Comparison of ENCODE assay signal across 13 cellular contexts in genomic region chr9:89522979-89523305, GRCh38. TPM values are rescaled to one million over a fixed set of nuclear protein-coding genes. Genes with fewer than 3 reads are reported as not detected.
DNase-seq lines count a peak whose midpoint lies in the region; ATAC-seq and TF ChIP-seq lines count a peak whose summit lies in the region.
"Had no signal": no experiment of that assay in that cellular context is flagged by ENCODE, and none has a peak within 500 bp of the region (broad histone marks: within the 10 kb centered on the region; RNA-seq: fewer than 3 reads in every experiment).

No MANE protein-coding gene starts in this region.

- TF ChIP-seq POLR2A in GM18505 (IDR thresholded peaks at IDR 0.05; ENCODE audit: borderline replicate concordance, extremely low read depth, insufficient read depth, insufficient read length) = no peak

- H3K9me2 ChIP-seq in SU-DHL-6 (replicated peaks; ENCODE audit: insufficient read depth, low read length) = no peaks in the 10 kb centered on the region

- H3K27me3 ChIP-seq in SU-DHL-6 (ENCODE audit: low read length) = no peaks in the 10 kb centered on the region
- H3K27me3 ChIP-seq: suprapubic skin had no signal

- H3K27ac ChIP-seq in SU-DHL-6 (ENCODE audit: low read depth, low read length) = no peak overlapping the region
- H3K27ac ChIP-seq: suprapubic skin had no signal

- H3K9me3 Mint-ChIP-seq in naive B cell = peaks cover 0 to 13% (median under 1%) of the 10 kb centered on the region in 7 donors

- no peaks in the 10 kb centered on the region for H3K79me2 ChIP-seq in SU-DHL-6 (ENCODE audit: insufficient read depth, low read length)

- H4K20me1 ChIP-seq in SU-DHL-6 (ENCODE audit: low read depth, low read length) = no peaks in the 10 kb centered on the region

- no peak for TF ChIP-seq CTCF in SU-DHL-6 (IDR thresholded peaks at IDR 0.05; ENCODE audit: insufficient read depth, low read length, poor library complexity, severe bottlenecking)

- no peak overlapping the region for H3K4me3 ChIP-seq in SU-DHL-6 (ENCODE audit: insufficient read depth, low read length, poor library complexity, severe bottlenecking)
- H3K4me3 ChIP-seq: suprapubic skin had no signal

- H3K36me3 Mint-ChIP-seq in naive B cell = no peaks in the 10 kb centered on the region

- peak overlapping the region; percentile 89 to 99 (median 98) for H3K27ac Mint-ChIP-seq in naive B cell

- no peaks in the 10 kb centered on the region for H3K36me3 ChIP-seq in SU-DHL-6 (ENCODE audit: low read length)
- H3K36me3 ChIP-seq: suprapubic skin had no signal

- no peaks in the 10 kb centered on the region for H3F3A ChIP-seq in SU-DHL-6 (ENCODE audit: insufficient read depth)

- peaks cover 69 to 88% (median 73%) of the 10 kb centered on the region in 3 donors for H3K4me1 Mint-ChIP-seq in naive B cell

- peak overlapping the region; percentile 54 for H3K4me2 ChIP-seq in SU-DHL-6 (ENCODE audit: low read depth, low read length, poor library complexity, severe bottlenecking)

- H3K27me3 Mint-ChIP-seq in naive B cell = no peaks in the 10 kb centered on the region

- ATAC-seq in GM18505 (IDR thresholded peaks at IDR 0.05; ENCODE audit: unreplicated experiment) = peak; percentile 5
- ATAC-seq in GM21619 (IDR thresholded peaks at IDR 0.05; ENCODE audit: unreplicated experiment) = peak; percentile 1
- peak; percentile 8 to 9 for ATAC-seq in naive B cell (ENCODE audit: low read depth in 2 of 2)
- ATAC-seq in HG03039 (IDR thresholded peaks at IDR 0.05; ENCODE audit: unreplicated experiment) = no peak
- ATAC-seq: SK-N-SH treated with all-trans-retinoic acid at 6 μM for 48 hours had no signal

- no peak for DNase-seq in naive B cell
- no peak for DNase-seq in GM19240 (ENCODE audit: insufficient read length, low spot score)
- no peak for DNase-seq in NCI-H2029 treated with DMSO at 0.1 percent for 48 hours (lab: John Stamatoyannopoulos, UW)
- DNase-seq in COR-L47 (lab: John Stamatoyannopoulos, UW) = no peak
- DNase-seq: DMS153, kidney, NCI-H1092 treated with DMSO at 0.1 percent for 48 hours had no signal

- H3K4me3 Mint-ChIP-seq in naive B cell = peak overlapping the region in 5 of 8 donors; percentile 59 to 88 (median 83)

- H3K9me3 ChIP-seq in SU-DHL-6 (ENCODE audit: insufficient read depth, low read length) = no peaks in the 10 kb centered on the region
- H3K9me3 ChIP-seq: suprapubic skin had no signal

- H2AFZ ChIP-seq in SU-DHL-6 (ENCODE audit: low read depth, low read length, severe bottlenecking) = no peak overlapping the region

- H3K9ac ChIP-seq in SU-DHL-6 (ENCODE audit: low read length) = no peak overlapping the region

RNA-seq across cellular contexts. Expression of gene SEMA4D, which starts 25.0 kb away (rescaled TPM):
- polyA plus RNA-seq in naive B cell (ENCODE audit: low read depth in 6 of 6) = 10 to 100 TPM; 13.4 to 38.2 (median 21.5) TPM
